Comparison of ENCODE assay signal across 9 cellular contexts in the genomic region with DNA sequence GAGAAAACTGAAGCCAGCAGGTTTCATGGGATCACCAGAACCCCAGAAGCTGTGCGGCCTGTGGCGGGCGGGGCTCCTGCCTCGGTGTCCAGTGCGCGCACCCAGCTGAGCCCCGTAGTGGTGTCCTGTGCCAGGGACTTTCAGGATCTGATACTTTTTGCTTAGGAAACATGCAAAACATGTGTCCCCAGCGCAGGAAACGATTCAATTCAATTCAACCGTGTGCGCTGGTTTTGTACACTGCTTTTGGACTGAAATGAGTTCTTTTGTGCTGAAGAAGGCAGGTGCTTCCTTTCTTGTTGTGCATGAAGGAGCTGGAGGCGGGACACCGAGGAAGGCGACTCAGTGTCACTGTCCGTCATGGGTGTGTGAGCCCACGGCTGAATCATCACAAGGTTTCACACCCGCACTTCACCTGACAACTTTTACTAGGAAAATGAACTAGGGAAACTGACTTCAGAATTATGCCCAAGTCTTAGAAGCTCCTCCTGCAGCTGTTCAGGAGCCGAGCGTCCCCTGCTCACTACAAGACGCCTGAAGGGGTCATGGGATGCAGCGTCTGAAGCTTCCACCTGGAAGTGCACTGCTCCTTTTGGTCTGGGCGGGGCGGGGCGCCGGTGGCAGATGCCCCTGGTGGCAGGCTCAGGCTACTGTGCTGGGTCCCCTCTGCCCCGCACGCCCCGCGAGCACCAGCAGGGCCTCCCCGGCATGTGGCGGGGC. TPM values are rescaled to one million over a fixed set of nuclear protein-coding genes. Genes with fewer than 3 reads are reported as not detected.
DNase-seq lines count a peak whose midpoint lies in the region; ATAC-seq and TF ChIP-seq lines count a peak whose summit lies in the region.
"Had no signal": no experiment of that assay in that cellular context is flagged by ENCODE, and none has a peak within 500 bp of the region (broad histone marks: within the 10 kb centered on the region; RNA-seq: fewer than 3 reads in every experiment).

No MANE protein-coding gene starts in this region.

- H3K9me3 ChIP-seq in osteoblast (ENCODE audit: low read depth, low read length), result no peaks in the 10 kb centered on the region
- H3K9me3 ChIP-seq in esophagus muscularis mucosa, result no peaks in the 10 kb centered on the region

- ATAC-seq in GM19438 (IDR thresholded peaks at IDR 0.05; ENCODE audit: low read depth, unreplicated experiment), result peak; percentile 83
- ATAC-seq in HG03159 (IDR thresholded peaks at IDR 0.05; ENCODE audit: unreplicated experiment), result peak; percentile 81
- no peak for ATAC-seq in foreskin keratinocyte

- H3K79me2 ChIP-seq in osteoblast (ENCODE audit: insufficient read depth, low read length), result peaks cover 16% of the 10 kb centered on the region

- no peak for TF ChIP-seq POLR2A in esophagus muscularis mucosa (IDR thresholded peaks at IDR 0.05; ENCODE audit: low read depth)

- WGBS in esophagus muscularis mucosa, result 91% methylated on average over 24 of the region's 31 CpGs

- H3K27me3 ChIP-seq in foreskin keratinocyte (no peaks in the 10 kb centered on the region), osteoblast (ENCODE audit: insufficient read depth, low read length) (no peaks in the 10 kb centered on the region), esophagus muscularis mucosa (no peaks in the 10 kb centered on the region)

- no peak overlapping the region for H2AFZ ChIP-seq in osteoblast (ENCODE audit: low read length)

- H3K4me3 ChIP-seq in GM12865 (ENCODE audit: low read depth, low read length) (no peak overlapping the region), osteoblast (ENCODE audit: insufficient read depth, low read length) (no peak overlapping the region), esophagus muscularis mucosa (no peak overlapping the region)

- DNase-seq in GM12865 (ENCODE audit: low read depth) (peak; percentile 91), foreskin keratinocyte (no peak), osteoblast (ENCODE audit: insufficient read length, low spot score, missing footprints) (no peak), esophagus muscularis mucosa (ENCODE audit: extremely low spot score) (no peak), mesenteric fat pad (ENCODE audit: low spot score) (no peak), midbrain (lab: John Stamatoyannopoulos, UW) (no peak)

- peaks cover 10% of the 10 kb centered on the region for H3K4me1 ChIP-seq in foreskin keratinocyte
- peaks cover 12% of the 10 kb centered on the region for H3K4me1 ChIP-seq in osteoblast (ENCODE audit: insufficient read depth, low read length)
- peaks cover 32 to 46% (median 39%) of the 10 kb centered on the region in 4 donors for H3K4me1 ChIP-seq in esophagus muscularis mucosa

- H3K27ac ChIP-seq in foreskin keratinocyte (no peak overlapping the region), osteoblast (ENCODE audit: low read depth, low read length) (no peak overlapping the region), esophagus muscularis mucosa (replicated peaks in 1 of 4) (peak overlapping the region in 2 of 4 donors; percentile 52 to 61)
- H3K27ac ChIP-seq: epithelial cell of prostate had no signal

- no peak overlapping the region for H3K4me2 ChIP-seq in osteoblast (ENCODE audit: insufficient read depth, low read length)

- H4K20me1 ChIP-seq in osteoblast (ENCODE audit: insufficient read depth, low read length), result no peaks in the 10 kb centered on the region

- no peak for TF ChIP-seq EP300 in esophagus muscularis mucosa (IDR thresholded peaks at IDR 0.05)

- H3K36me3 ChIP-seq in osteoblast (ENCODE audit: insufficient read depth, low read length) (peaks cover 11% of the 10 kb centered on the region), esophagus muscularis mucosa (peaks cover 14 to 48% (median 34%) of the 10 kb centered on the region in 4 donors)

- intact Hi-C loops in esophagus muscularis mucosa (cut with DNase I), result loop anchor here (10.0 kb wide), 1 partner anchor 86 kb away; no protein-coding TSS in a partner anchor

- peak; percentile 48 for TF ChIP-seq CTCF in GM12865 (IDR thresholded peaks at IDR 0.05; ENCODE audit: insufficient read depth, low read depth, low read length, missing control alignments)
- TF ChIP-seq CTCF in foreskin keratinocyte (conservative IDR thresholded peaks at IDR 0.05), result peak; percentile 19
- no peak for TF ChIP-seq CTCF in osteoblast (IDR thresholded peaks at IDR 0.05; ENCODE audit: extremely low read depth, low read depth, low read length)
- no peak for TF ChIP-seq CTCF in esophagus muscularis mucosa (IDR thresholded peaks at IDR 0.05)

RNA-seq across cellular contexts. Expression of a gene that starts 31.4 kb away (rescaled TPM):
- total RNA-seq in foreskin keratinocyte (0.18 and 0.27 TPM in 2 replicates), osteoblast (not detected in 2 replicates), esophagus muscularis mucosa (not detected), mesenteric fat pad (0.26 TPM)
- 0.12 TPM in 2 replicates for polyA plus RNA-seq in foreskin keratinocyte

Comparison
In these comparisons a context has a peak if more than half of its experiments do, and no peak if none do; other contexts are left out.
1. CTCF ChIP-seq: peak in GM12865 (single experiment) and foreskin keratinocyte (single experiment); none in osteoblast (single experiment) and esophagus muscularis mucosa (0 of 3).